Comparison of ENCODE assay signal across 20 cellular contexts in genomic region chr4:76035146-76035545, GRCh38. TPM values are rescaled to one million over a fixed set of nuclear protein-coding genes. Genes with fewer than 3 reads are reported as not detected.
A peak's percentile ranks its signal among the peaks of the same experiment; 100 is the strongest.
DNase-seq lines count a peak whose midpoint lies in the region; ATAC-seq and TF ChIP-seq lines count a peak whose summit lies in the region.
"Had no signal": no experiment of that assay in that cellular context is flagged by ENCODE, and none has a peak within 500 bp of the region (broad histone marks: within the 10 kb centered on the region; RNA-seq: fewer than 3 reads in every experiment).

No MANE protein-coding gene starts in this region.

- H3K27ac ChIP-seq in HL-60 (replicated peaks): peak overlapping the region; percentile 27; the same call in 1 of the 2 replicates
- H3K27ac ChIP-seq in esophagus squamous epithelium: no peak overlapping the region
- H3K27ac ChIP-seq: uterus had no signal

- no peaks in the 10 kb centered on the region for H3K27me3 ChIP-seq in HL-60 (ENCODE audit: insufficient read depth, poor library complexity, severe bottlenecking)
- no peaks in the 10 kb centered on the region for H3K27me3 ChIP-seq in esophagus squamous epithelium
- H3K27me3 ChIP-seq: heart right ventricle, uterus had no signal

- H3K9me3 ChIP-seq in mucosa of descending colon (no peaks in the 10 kb centered on the region), esophagus squamous epithelium (no peaks in the 10 kb centered on the region)
- H3K9me3 ChIP-seq: heart right ventricle, uterus had no signal

- intact Hi-C loops in mucosa of descending colon (cut with DNase I, micrococcal nuclease) (no loop called here), esophagus squamous epithelium (cut with DNase I) (no loop called here), MCF 10A (cut with micrococcal nuclease) (no loop called here)

- BruUV-seq in MCF 10A (replicated peaks; lab: Mats Ljungman, UMichigan): no TSS peak

- peaks cover 2% of the 10 kb centered on the region for H3K27me3 Mint-ChIP-seq in activated CD4-positive, alpha-beta T cell treated with anti-CD3 and anti-CD28 coated beads, Interleukin-2, amount 10 ng/mL, durations not matched to agents 7 days and 5 days
- H3K27me3 Mint-ChIP-seq in MCF 10A (ENCODE audit: insufficient read depth, unreplicated experiment): no peaks in the 10 kb centered on the region
- H3K27me3 Mint-ChIP-seq: activated CD4-positive, alpha-beta memory T cell treated with anti-CD3 and anti-CD28 coated beads, Interleukin-2, amount 10 ng/mL, durations not matched to agents 7 days and 5 days; activated naive CD8-positive, alpha-beta T cell; progenitor cell of endocrine pancreas had no signal

- POLR2A ChIA-PET in activated CD4-positive, alpha-beta T cell treated with anti-CD3 and anti-CD28 coated beads, Interleukin-2, amount 10 ng/mL, durations not matched to agents 7 days and 5 days (lab: Charles Lee): no interaction called here
- POLR2A ChIA-PET in MCF 10A (lab: Yijun Ruan, JAX): interaction anchor here (2.2 kb wide), 1 partner anchor 19 kb away, joined by 6 read pairs; no protein-coding TSS in a partner anchor

- H3K4me1 Mint-ChIP-seq in activated CD4-positive, alpha-beta T cell treated with anti-CD3 and anti-CD28 coated beads, Interleukin-2, amount 10 ng/mL, durations not matched to agents 7 days and 5 days: peaks cover 7% of the 10 kb centered on the region
- H3K4me1 Mint-ChIP-seq in MCF 10A (ENCODE audit: insufficient read depth, unreplicated experiment): no peaks in the 10 kb centered on the region

- no peak overlapping the region for H3K27ac Mint-ChIP-seq in activated CD4-positive, alpha-beta T cell treated with anti-CD3 and anti-CD28 coated beads, Interleukin-2, amount 10 ng/mL, durations not matched to agents 7 days and 5 days
- no peak overlapping the region for H3K27ac Mint-ChIP-seq in MCF 10A (ENCODE audit: low read depth, unreplicated experiment)
- H3K27ac Mint-ChIP-seq: activated CD4-positive, alpha-beta memory T cell treated with anti-CD3 and anti-CD28 coated beads, Interleukin-2, amount 10 ng/mL, durations not matched to agents 7 days and 5 days; activated naive CD8-positive, alpha-beta T cell; CD8-positive, alpha-beta memory T cell; progenitor cell of endocrine pancreas had no signal

- no peaks in the 10 kb centered on the region for H3K4me1 ChIP-seq in mucosa of descending colon (ENCODE audit: low read depth)
- no peaks in the 10 kb centered on the region for H3K4me1 ChIP-seq in esophagus squamous epithelium
- H3K4me1 ChIP-seq: uterus had no signal

- no peak for ATAC-seq in mucosa of descending colon
- ATAC-seq: heart right ventricle had no signal

- no peak for TF ChIP-seq POLR2A in esophagus squamous epithelium (IDR thresholded peaks at IDR 0.05)

- H3K9me3 Mint-ChIP-seq in activated CD4-positive, alpha-beta T cell treated with anti-CD3 and anti-CD28 coated beads, Interleukin-2, amount 10 ng/mL, durations not matched to agents 7 days and 5 days: no peaks in the 10 kb centered on the region
- H3K9me3 Mint-ChIP-seq in MCF 10A (ENCODE audit: unreplicated experiment): no peaks in the 10 kb centered on the region
- H3K9me3 Mint-ChIP-seq: activated CD4-positive, alpha-beta memory T cell treated with anti-CD3 and anti-CD28 coated beads, Interleukin-2, amount 10 ng/mL, durations not matched to agents 7 days and 5 days; CD8-positive, alpha-beta memory T cell had no signal

- 49 to 60% methylated on average over 3 of the region's 3 CpGs for WGBS in esophagus squamous epithelium, 2 donors

- H3K36me3 ChIP-seq in mucosa of descending colon (ENCODE audit: low read depth) (no peaks in the 10 kb centered on the region), esophagus squamous epithelium (no peaks in the 10 kb centered on the region)
- H3K36me3 ChIP-seq: heart right ventricle, uterus had no signal

- TF ChIP-seq CTCF in HL-60 (IDR thresholded peaks at IDR 0.05; ENCODE audit: insufficient read depth, low read length) (no peak), mucosa of descending colon (IDR thresholded peaks at IDR 0.05) (no peak), esophagus squamous epithelium (IDR thresholded peaks at IDR 0.05) (no peak), MCF 10A (IDR thresholded peaks at IDR 0.05; ENCODE audit: unreplicated experiment) (no peak)

- H3K4me3 ChIP-seq in HL-60 (replicated peaks; ENCODE audit: insufficient read depth, low read length): no peak overlapping the region
- H3K4me3 ChIP-seq in mucosa of descending colon: no peak overlapping the region
- H3K4me3 ChIP-seq in esophagus squamous epithelium: no peak overlapping the region
- H3K4me3 ChIP-seq: lung, uterus had no signal

- CTCF ChIA-PET in activated CD4-positive, alpha-beta T cell treated with anti-CD3 and anti-CD28 coated beads, Interleukin-2, amount 10 ng/mL, durations not matched to agents 7 days and 5 days (lab: Charles Lee): interaction anchor here (1.9 to 2.3 kb wide), 2 partner anchors 8 to 39 kb away, joined by 4 to 10 read pairs; no protein-coding TSS in a partner anchor
- CTCF ChIA-PET in MCF 10A (lab: Yijun Ruan, JAX): interaction anchor here (0.6 to 1.3 kb wide), 5 partner anchors 32 to 1832 kb away, joined by 3 read pairs; no protein-coding TSS in a partner anchor

- H3K4me3 Mint-ChIP-seq in activated CD4-positive, alpha-beta T cell treated with anti-CD3 and anti-CD28 coated beads, Interleukin-2, amount 10 ng/mL, durations not matched to agents 7 days and 5 days: no peak overlapping the region
- H3K4me3 Mint-ChIP-seq in MCF 10A (ENCODE audit: unreplicated experiment): no peak overlapping the region
- H3K4me3 Mint-ChIP-seq: activated CD4-positive, alpha-beta memory T cell treated with anti-CD3 and anti-CD28 coated beads, Interleukin-2, amount 10 ng/mL, durations not matched to agents 7 days and 5 days; activated naive CD8-positive, alpha-beta T cell; CD8-positive, alpha-beta memory T cell had no signal

- no peaks in the 10 kb centered on the region for H3K36me3 Mint-ChIP-seq in activated CD4-positive, alpha-beta T cell treated with anti-CD3 and anti-CD28 coated beads, Interleukin-2, amount 10 ng/mL, durations not matched to agents 7 days and 5 days (ENCODE audit: low read depth)
- no peaks in the 10 kb centered on the region for H3K36me3 Mint-ChIP-seq in MCF 10A (ENCODE audit: insufficient read depth, unreplicated experiment)
- H3K36me3 Mint-ChIP-seq: activated naive CD8-positive, alpha-beta T cell; CD8-positive, alpha-beta memory T cell had no signal

- DNase-seq in ELR (ENCODE audit: low read depth): peak; percentile 19
- DNase-seq in HL-60 (ENCODE audit: low read depth in 1 of 2, low spot score in 1 of 2): peak; percentile 77 to 84
- peak; percentile 96 for DNase-seq in NOMO-1 treated with DMSO at 0.1 percent for 48 hours (lab: John Stamatoyannopoulos, UW; ENCODE audit: unreplicated experiment)
- peak; percentile 29 for DNase-seq in germinal center (ENCODE audit: low spot score)
- DNase-seq in activated CD4-positive, alpha-beta T cell treated with anti-CD3 and anti-CD28 coated beads, Interleukin-2, amount 10 ng/mL, durations not matched to agents 7 days and 5 days: no peak
- no peak for DNase-seq in mucosa of descending colon
- DNase-seq in esophagus squamous epithelium (lab: John Stamatoyannopoulos, UW): no peak
- no peak for DNase-seq in MCF 10A (ENCODE audit: unreplicated experiment)
- DNase-seq: activated CD4-positive, alpha-beta memory T cell treated with anti-CD3 and anti-CD28 coated beads, Interleukin-2, amount 10 ng/mL, durations not matched to agents 7 days and 5 days; CD8-positive, alpha-beta memory T cell; heart right ventricle; NCI-H2029; NCI-H446; stimulated activated CD4-positive, alpha-beta T cell treated with anti-CD3 and anti-CD28 coated beads, Interleukin-2, amount 100 ng/mL, for 48 hours; uterus had no signal

RNA-seq across cellular contexts. Expression of gene CXCL11, which starts 0.7 kb away (rescaled TPM):
- total RNA-seq in activated CD4-positive, alpha-beta T cell treated with anti-CD3 and anti-CD28 coated beads, Interleukin-2, amount 10 ng/mL, durations not matched to agents 7 days and 5 days: not detected
- total RNA-seq in mucosa of descending colon (under 1 TPM in 2 of 3 donors, not detected in 1; 0.19 to 0.72 TPM), esophagus squamous epithelium (under 1 TPM in 1 of 4 donors, not detected in 3; 0.26 TPM), MCF 10A (2022) (not detected in 2 replicates)
- total RNA-seq: progenitor cell of endocrine pancreas had no signal

RNA-seq across cellular contexts. Expression of gene CXCL10, which starts 11.8 kb away (rescaled TPM):
- total RNA-seq in activated CD4-positive, alpha-beta T cell treated with anti-CD3 and anti-CD28 coated beads, Interleukin-2, amount 10 ng/mL, durations not matched to agents 7 days and 5 days: under 1 TPM; 0.27 to 0.40 TPM
- total RNA-seq in mucosa of descending colon (1 to 10 TPM; 1.4 to 2.2 (median 2.1) TPM), esophagus squamous epithelium (1 to 10 TPM in 1 of 4 donors, under 1 TPM in 3; 0.35 to 8.9 (median 0.55) TPM), MCF 10A (2022) (not detected in 2 replicates)
- total RNA-seq: progenitor cell of endocrine pancreas had no signal

RNA-seq across cellular contexts. Expression of gene CXCL9, which starts 27.8 kb away (rescaled TPM):
- total RNA-seq in activated CD4-positive, alpha-beta T cell treated with anti-CD3 and anti-CD28 coated beads, Interleukin-2, amount 10 ng/mL, durations not matched to agents 7 days and 5 days: under 1 TPM in 1 of 2 experiments, not detected in 1; 0.15 TPM
- total RNA-seq in mucosa of descending colon (1 to 10 TPM in 2 of 3 donors, under 1 TPM in 1; 0.75 to 4.9 (median 1.3) TPM), esophagus squamous epithelium (1 to 10 TPM in 1 of 4 donors, under 1 TPM in 2, not detected in 1; 0.11 to 5.6 (median 0.19) TPM), MCF 10A (2022) (not detected in 2 replicates)
- total RNA-seq: activated CD4-positive, alpha-beta memory T cell treated with anti-CD3 and anti-CD28 coated beads, Interleukin-2, amount 10 ng/mL, durations not matched to agents 7 days and 5 days; Daoy; progenitor cell of endocrine pancreas; RPMI7951 had no signal

RNA-seq across cellular contexts. Expression of gene ART3, which starts 39.4 kb away (rescaled TPM):
- total RNA-seq in activated CD4-positive, alpha-beta T cell treated with anti-CD3 and anti-CD28 coated beads, Interleukin-2, amount 10 ng/mL, durations not matched to agents 7 days and 5 days: not detected
- total RNA-seq in mucosa of descending colon: 1 to 10 TPM in 2 of 3 donors, not detected in 1; 1.1 to 2.2 TPM
- total RNA-seq in esophagus squamous epithelium: 1 to 10 TPM in 2 of 4 donors, under 1 TPM in 2; 0.85 to 2.7 (median 1.7) TPM
- total RNA-seq in MCF 10A (2022): 0.83 TPM in 1 of 2 replicates, not detected in the other
- total RNA-seq: CD8-positive, alpha-beta memory T cell; Daoy had no signal

RNA-seq across cellular contexts. Expression of gene SDAD1, which starts 44.4 kb away (rescaled TPM):
- total RNA-seq in activated CD4-positive, alpha-beta T cell treated with anti-CD3 and anti-CD28 coated beads, Interleukin-2, amount 10 ng/mL, durations not matched to agents 7 days and 5 days: 10 to 100 TPM; 48.2 to 59.6 TPM
- total RNA-seq in mucosa of descending colon: 10 to 100 TPM; 24.5 to 33.7 (median 27.9) TPM
- 10 to 100 TPM; 15.0 to 36.2 (median 26.2) TPM for total RNA-seq in esophagus squamous epithelium
- 50.1 and 57.6 TPM in 2 replicates for total RNA-seq in MCF 10A (2022)

Comparison
In these comparisons a context has a peak if more than half of its experiments do, and no peak if none do; other contexts are left out.
1. DNase-seq: peak in ELR (single experiment), HL-60 (2 of 2), NOMO-1 treated with DMSO at 0.1 percent for 48 hours (single experiment) and germinal center (single experiment); none in activated CD4-positive, alpha-beta T cell treated with anti-CD3 and anti-CD28 coated beads, Interleukin-2, amount 10 ng/mL, durations not matched to agents 7 days and 5 days (single experiment), mucosa of descending colon (0 of 3), esophagus squamous epithelium (single experiment) and MCF 10A (single experiment).